In the genomic region with DNA sequence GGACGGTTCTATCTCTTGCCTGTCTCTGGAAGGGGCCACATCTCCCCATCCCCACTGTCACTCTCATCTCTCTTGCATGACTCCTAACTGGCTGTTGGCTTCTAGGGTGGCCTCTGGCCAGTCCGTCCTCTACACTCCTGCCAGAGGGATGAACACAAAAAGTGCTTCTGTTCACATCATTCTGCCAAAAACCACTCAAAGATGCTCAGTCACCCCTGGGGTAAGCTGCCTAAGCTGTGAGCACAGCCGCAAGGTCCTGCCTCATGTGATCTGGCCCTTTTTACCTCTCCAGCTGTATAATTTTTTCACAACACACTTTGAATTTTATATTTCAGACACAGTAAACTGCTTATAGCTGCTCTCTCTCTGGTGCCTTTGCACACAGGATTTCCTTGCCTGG, we compare ENCODE assay signal across 21 cellular contexts.
"Had no signal": no experiment of that assay in that cellular context is flagged by ENCODE, and none has a peak within 500 bp of the region (broad histone marks: within the 10 kb centered on the region; RNA-seq: fewer than 3 reads in every experiment).

No MANE protein-coding gene starts in this region.

- H2AFZ ChIP-seq: hepatocyte had no signal

- H3K36me3 ChIP-seq: transverse colon had no signal

- H3K79me2 ChIP-seq: hepatocyte had no signal

- H3K9me3 ChIP-seq: mucosa of descending colon, transverse colon had no signal

- DNase-seq: activated CD4-positive, alpha-beta T cell treated with anti-CD3 and anti-CD28 coated beads, Interleukin-2, amount 10 ng/mL, durations not matched to agents 7 days and 5 days; activated CD4-positive, CD25-positive, alpha-beta regulatory T cell; activated CD8-positive, alpha-beta memory T cell treated with anti-CD3 and anti-CD28 coated beads, Interleukin-2, amount 50 U/mL, for 48 hours; activated gamma-delta T cell treated with Interleukin-2 at 50 U/mL for 16 hours; activated naive CD8-positive, alpha-beta T cell treated with anti-CD3 and anti-CD28 coated beads for 36 hours; amygdala; cerebellar nuclear complex; effector memory CD8-positive, alpha-beta T cell; islet precursor cell; mucosa of descending colon; naive thymus-derived CD8-positive, alpha-beta T cell; retina; stimulated activated CD4-positive, alpha-beta T cell treated with anti-CD3 and anti-CD28 coated beads, Interleukin-15, amount 100 ng/mL, for 24 hours; stimulated activated CD4-positive, alpha-beta T cell treated with anti-CD3 and anti-CD28 coated beads, Interleukin-4, amount 100 ng/mL, for 1 hour; stimulated activated naive CD4-positive, alpha-beta T cell treated with Interleukin-2 at 50 U/mL for 16 hours; substantia nigra; T-helper 2 cell; transverse colon had no signal

- H3K27me3 ChIP-seq: hepatocyte, transverse colon had no signal

- H3K4me3 ChIP-seq: hepatocyte, mucosa of descending colon, skin epidermis, transverse colon had no signal

- ATAC-seq: effector memory CD8-positive, alpha-beta T cell; mucosa of descending colon; naive thymus-derived CD8-positive, alpha-beta T cell had no signal

- H3K9me3 Mint-ChIP-seq: activated CD4-positive, alpha-beta T cell treated with anti-CD3 and anti-CD28 coated beads, Interleukin-2, amount 10 ng/mL, durations not matched to agents 7 days and 5 days; activated naive CD8-positive, alpha-beta T cell treated with anti-CD3 and anti-CD28 coated beads for 36 hours; effector memory CD8-positive, alpha-beta T cell had no signal

- H3K27ac ChIP-seq: hepatocyte, transverse colon had no signal

- H3K4me2 ChIP-seq: hepatocyte had no signal

- H3K36me3 Mint-ChIP-seq: activated naive CD8-positive, alpha-beta T cell treated with anti-CD3 and anti-CD28 coated beads for 36 hours; brain; naive thymus-derived CD8-positive, alpha-beta T cell had no signal

- H3K4me3 Mint-ChIP-seq: activated CD4-positive, alpha-beta T cell treated with anti-CD3 and anti-CD28 coated beads, Interleukin-2, amount 10 ng/mL, durations not matched to agents 7 days and 5 days; activated naive CD8-positive, alpha-beta T cell treated with anti-CD3 and anti-CD28 coated beads for 36 hours; brain; effector memory CD8-positive, alpha-beta T cell; naive thymus-derived CD8-positive, alpha-beta T cell had no signal

- H3K4me1 ChIP-seq: transverse colon had no signal

- H3K27me3 Mint-ChIP-seq: activated CD4-positive, alpha-beta T cell treated with anti-CD3 and anti-CD28 coated beads, Interleukin-2, amount 10 ng/mL, durations not matched to agents 7 days and 5 days; activated naive CD8-positive, alpha-beta T cell treated with anti-CD3 and anti-CD28 coated beads for 36 hours; naive thymus-derived CD8-positive, alpha-beta T cell had no signal

- H3K4me1 Mint-ChIP-seq: activated CD4-positive, alpha-beta T cell treated with anti-CD3 and anti-CD28 coated beads, Interleukin-2, amount 10 ng/mL, durations not matched to agents 7 days and 5 days; activated naive CD8-positive, alpha-beta T cell treated with anti-CD3 and anti-CD28 coated beads for 36 hours; naive thymus-derived CD8-positive, alpha-beta T cell had no signal
